ENCODE assay signal across 7 cellular contexts in the genomic region with DNA sequence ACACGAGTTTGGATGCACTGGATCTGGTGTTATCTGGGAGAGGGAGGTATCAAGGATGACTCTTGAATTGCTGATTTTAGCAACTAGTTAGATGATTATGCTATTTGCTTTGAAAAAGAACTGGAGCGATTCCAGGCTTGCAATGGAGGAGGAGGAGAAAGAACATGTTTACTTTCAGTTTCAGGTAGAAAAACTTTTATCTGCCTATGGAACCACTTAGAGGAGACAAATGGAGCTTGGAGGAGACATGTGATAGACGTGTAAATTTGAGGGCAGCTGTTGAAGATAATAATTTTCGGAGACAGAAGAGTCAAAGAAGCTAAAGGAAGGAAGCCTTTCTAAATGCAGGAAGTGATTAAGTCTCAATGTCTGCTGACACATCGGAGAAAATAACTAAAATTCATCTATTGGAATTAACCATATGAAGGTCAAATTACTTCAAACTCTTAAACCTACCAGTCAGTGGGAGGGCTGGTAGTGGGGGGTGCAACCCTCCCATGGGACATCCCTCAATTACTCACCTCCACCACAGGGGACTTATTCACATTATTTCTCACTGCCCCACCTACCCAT. TPM values are rescaled to one million over a fixed set of nuclear protein-coding genes. Genes with fewer than 3 reads are reported as not detected.
A peak's percentile ranks its signal among the peaks of the same experiment; 100 is the strongest.
DNase-seq lines count a peak whose midpoint lies in the region; ATAC-seq, FAIRE-seq and TF ChIP-seq lines count a peak whose summit lies in the region.

No MANE protein-coding gene starts in this region.

- H3K4me3 ChIP-seq in dorsolateral prefrontal cortex = peak overlapping the region in 33 of 59 donors; percentile 0 to 50 (median 27)
- peak overlapping the region; percentile 18 for H3K4me3 ChIP-seq in rectal smooth muscle tissue (ENCODE audit: low read length)

- no peak for TF ChIP-seq CTCF in dorsolateral prefrontal cortex (IDR thresholded peaks at IDR 0.05 in 54 of 56, conservative IDR thresholded peaks at IDR 0.05 in 2 of 56; ENCODE audit: low read depth in 1 of 56, partially characterized antibody in 56 of 56)

- TF ChIP-seq POLR2A in H54 (IDR thresholded peaks at IDR 0.05; ENCODE audit: low read depth, low read length) = no peak

- DNase-seq in H54 (ENCODE audit: insufficient read length, low spot score) (no peak), OCI-M1 (lab: John Stamatoyannopoulos, UW) (peak; percentile 89), dorsolateral prefrontal cortex (no peak), HTR-8/SVneo (ENCODE audit: insufficient read length, low spot score) (no peak), NK-92 (lab: John Stamatoyannopoulos, UW; ENCODE audit: unreplicated experiment) (no peak)

- no peak overlapping the region for H3K9ac ChIP-seq in rectal smooth muscle tissue (ENCODE audit: low read length)

- H3K4me1 ChIP-seq in rectal smooth muscle tissue (ENCODE audit: control insufficient read depth, insufficient read depth, low read length) = no peaks in the 10 kb centered on the region

- intact Hi-C loops in dorsolateral prefrontal cortex (cut with DNase I) = no loop called here

- H3K36me3 ChIP-seq in rectal smooth muscle tissue (ENCODE audit: control insufficient read depth, insufficient read depth, low read length) = no peaks in the 10 kb centered on the region

- no peak for ATAC-seq in GM19395 (IDR thresholded peaks at IDR 0.05; ENCODE audit: unreplicated experiment)

- no peaks in the 10 kb centered on the region for H3K27me3 ChIP-seq in dorsolateral prefrontal cortex
- no peaks in the 10 kb centered on the region for H3K27me3 ChIP-seq in rectal smooth muscle tissue (ENCODE audit: control insufficient read depth, insufficient read depth, low read length)

- H3K27ac ChIP-seq in dorsolateral prefrontal cortex = peak overlapping the region in 5 of 59 donors; percentile 1 to 38 (median 24)
- H3K27ac ChIP-seq in rectal smooth muscle tissue (ENCODE audit: low read depth, low read length) = no peak overlapping the region

- FAIRE-seq in H54 (lab: Jason Lieb, UNC) (peak; percentile 77), HTR-8/SVneo (lab: Jason Lieb, UNC) (no peak)

RNA-seq across cellular contexts. Expression of a gene that starts 56.4 kb away (rescaled TPM):
- 100 to 1,000 TPM in 61 of 120 experiments, 10 to 100 TPM in 59; 23.9 to 223 (median 101) TPM for total RNA-seq in dorsolateral prefrontal cortex
